In the genomic region with DNA sequence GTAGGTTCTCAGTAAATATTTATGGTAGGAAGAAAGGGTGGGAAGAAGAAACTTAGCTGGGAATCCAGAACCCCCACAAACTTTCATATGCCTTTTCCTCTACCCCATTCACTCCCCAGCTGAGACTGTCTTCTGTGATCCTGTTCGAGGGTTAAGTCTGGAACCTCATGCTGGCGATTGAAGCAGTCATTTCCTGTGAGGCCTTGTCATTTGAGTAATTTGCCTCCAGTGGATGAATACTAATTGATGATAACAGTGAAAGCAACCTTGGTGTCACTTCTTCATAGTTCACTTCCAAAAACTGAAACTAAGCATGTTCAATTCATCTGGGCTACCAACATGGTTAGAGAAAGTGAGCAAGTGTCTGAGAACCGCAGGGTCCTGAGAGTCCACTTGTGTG, we compare ENCODE assay signal across 29 cellular contexts.
"Had no signal": no experiment of that assay in that cellular context is flagged by ENCODE, and none has a peak within 500 bp of the region (broad histone marks: within the 10 kb centered on the region; RNA-seq: fewer than 3 reads in every experiment).

No MANE protein-coding gene starts in this region.

- H3K27me3 Mint-ChIP-seq: stimulated activated memory B cell treated with anti-CD40 and anti-IgM and Interleukin-4, amounts not matched to agents 10 μg/mL and 1 μg/mL and 100 μg/mL, for 72 hours; stimulated activated naive CD8-positive, alpha-beta T cell treated with anti-CD3 and anti-CD28 coated beads, Interleukin-15, amount 100 ng/mL, for 72 hours had no signal

- DNase-seq: natural killer cell; occipital lobe; ovary; posterior cingulate gyrus; psoas muscle; right cardiac atrium; right lobe of liver; sigmoid colon; small intestine; stimulated activated CD4-positive, alpha-beta T cell treated with anti-CD3 and anti-CD28 coated beads, Interleukin-15, amount 100 ng/mL, for 24 hours; stimulated activated CD4-positive, alpha-beta T cell treated with anti-CD3 and anti-CD28 coated beads, Interleukin-2, amount 100 ng/mL, for 24 hours; stimulated activated CD4-positive, alpha-beta T cell treated with anti-CD3 and anti-CD28 coated beads, Interleukin-2, amount 100 ng/mL, for 48 hours; stimulated activated CD4-positive, alpha-beta T cell treated with anti-CD3 and anti-CD28 coated beads, Interleukin-4, amount 100 ng/mL, for 24 hours; stimulated activated naive CD4-positive, alpha-beta T cell; stimulated activated naive CD8-positive, alpha-beta T cell treated with anti-CD3 and anti-CD28 coated beads, Interleukin-15, amount 100 ng/mL, for 72 hours; stimulated activated naive CD8-positive, alpha-beta T cell treated with anti-CD3 and anti-CD28 coated beads, Interleukin-15, Interleukin-2, amounts not matched to agents 100 U/mL and 50 U/mL, for 24 hours; substantia nigra; testis; tibial artery; transverse colon; upper lobe of right lung had no signal

- H3K9me3 ChIP-seq: ovary, psoas muscle, right lobe of liver, sigmoid colon, suprapubic skin, testis, tibial artery, upper lobe of right lung, vagina had no signal

- H3K27ac Mint-ChIP-seq: natural killer cell; nephron; neural progenitor cell; progenitor cell of endocrine pancreas; stimulated activated memory B cell treated with anti-CD40 and anti-IgM and Interleukin-4, amounts not matched to agents 10 μg/mL and 1 μg/mL and 100 μg/mL, for 72 hours; stimulated activated naive CD8-positive, alpha-beta T cell treated with anti-CD3 and anti-CD28 coated beads, Interleukin-15, amount 100 ng/mL, for 72 hours; type B pancreatic cell had no signal

- H3K4me2 ChIP-seq: neural progenitor cell had no signal

- H3K79me2 ChIP-seq: parathyroid adenoma had no signal

- H3K4me1 Mint-ChIP-seq: nephron; neural progenitor cell; stimulated activated memory B cell treated with anti-CD40 and anti-IgM and Interleukin-4, amounts not matched to agents 10 μg/mL and 1 μg/mL and 100 μg/mL, for 72 hours; stimulated activated naive CD8-positive, alpha-beta T cell treated with anti-CD3 and anti-CD28 coated beads, Interleukin-15, amount 100 ng/mL, for 72 hours had no signal

- H3K27me3 ChIP-seq: neural progenitor cell, ovary, right lobe of liver, sigmoid colon, suprapubic skin, testis, tibial artery, transverse colon, upper lobe of right lung, vagina had no signal

- H3K9ac ChIP-seq: neural progenitor cell, parathyroid adenoma had no signal

- H3K9me3 Mint-ChIP-seq: natural killer cell, neural progenitor cell had no signal

- H3K36me3 Mint-ChIP-seq: natural killer cell; neural progenitor cell; stimulated activated memory B cell treated with anti-CD40 and anti-IgM and Interleukin-4, amounts not matched to agents 10 μg/mL and 1 μg/mL and 100 μg/mL, for 72 hours; type B pancreatic cell had no signal

- H2AFZ ChIP-seq: neural progenitor cell, parathyroid adenoma had no signal

- H3K4me1 ChIP-seq: neural progenitor cell, parathyroid adenoma, right lobe of liver, sigmoid colon, suprapubic skin, testis, tibial artery, transverse colon, upper lobe of right lung, vagina had no signal

- H3K4me3 ChIP-seq: neural progenitor cell, ovary, psoas muscle, right lobe of liver, sigmoid colon, suprapubic skin, testis, tibial artery, transverse colon, upper lobe of right lung, vagina had no signal

- ATAC-seq: psoas muscle; right cardiac atrium; right lobe of liver; stimulated activated memory B cell treated with anti-CD40 and anti-IgM and Interleukin-4, amounts not matched to agents 10 μg/mL and 1 μg/mL and 100 μg/mL, for 72 hours; stimulated activated naive CD8-positive, alpha-beta T cell treated with anti-CD3 and anti-CD28 coated beads, Interleukin-15, amount 100 ng/mL, for 72 hours; stimulated activated naive CD8-positive, alpha-beta T cell treated with anti-CD3 and anti-CD28 coated beads, Interleukin-15, Interleukin-2, amounts not matched to agents 100 U/mL and 50 U/mL, for 24 hours; upper lobe of right lung had no signal

- H3K4me3 Mint-ChIP-seq: natural killer cell; nephron; neural progenitor cell; stimulated activated memory B cell treated with anti-CD40 and anti-IgM and Interleukin-4, amounts not matched to agents 10 μg/mL and 1 μg/mL and 100 μg/mL, for 72 hours; stimulated activated naive CD8-positive, alpha-beta T cell treated with anti-CD3 and anti-CD28 coated beads, Interleukin-15, amount 100 ng/mL, for 72 hours; type B pancreatic cell had no signal

- H3K36me3 ChIP-seq: neural progenitor cell, ovary, right lobe of liver, sigmoid colon, suprapubic skin, tibial artery, transverse colon, upper lobe of right lung, vagina had no signal

- H3K27ac ChIP-seq: neural progenitor cell, ovary, parathyroid adenoma, psoas muscle, right lobe of liver, sigmoid colon, suprapubic skin, testis, tibial artery, transverse colon, upper lobe of right lung, vagina had no signal
